ENCODE assay signal across 1 cellular context in the genomic region with DNA sequence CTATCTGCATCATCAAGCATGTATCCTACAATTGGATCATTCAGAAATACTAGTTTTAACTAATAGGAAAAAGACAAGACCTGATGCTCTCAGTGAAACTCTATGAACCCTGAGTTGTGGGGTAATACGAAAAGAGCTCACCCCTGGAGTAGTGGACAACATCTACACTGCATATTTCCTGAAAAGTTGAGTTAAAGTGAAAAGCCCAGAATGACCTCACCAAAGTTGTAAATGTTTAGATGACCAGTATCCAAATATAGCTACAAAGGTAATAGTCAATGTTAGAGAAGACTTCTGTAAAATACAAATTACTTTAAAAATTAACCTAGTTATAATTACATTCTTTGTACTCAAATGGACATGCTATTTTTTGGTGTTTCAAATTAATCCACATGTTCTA.
TF ChIP-seq lines count a peak whose summit lies in the region.

No MANE protein-coding gene starts in this region.

TF ChIP-seq in IMR-90, 13 proteins besides CTCF, POLR2A, EP300 and RAD21:
- TF ChIP-seq RCOR1 (IDR thresholded peaks at IDR 0.05; ENCODE audit: insufficient replicate concordance, low read length) (no peak), NFE2L2 (IDR thresholded peaks at IDR 0.05; ENCODE audit: low read depth, low read length) (no peak), BHLHE40 (IDR thresholded peaks at IDR 0.05; ENCODE audit: low read depth, low read length) (no peak), MXI1 (IDR thresholded peaks at IDR 0.05; ENCODE audit: borderline replicate concordance, low read depth, low read length) (no peak), MAFK (IDR thresholded peaks at IDR 0.05; ENCODE audit: low read depth, low read length) (no peak), CEBPB (IDR thresholded peaks at IDR 0.05; ENCODE audit: low read depth, low read length) (no peak), SMC3 (IDR thresholded peaks at IDR 0.05; ENCODE audit: low read depth, low read length) (no peak), FOS (IDR thresholded peaks at IDR 0.05; ENCODE audit: low read depth, low read length) (no peak), RFX5 (IDR thresholded peaks at IDR 0.05; ENCODE audit: low read depth, low read length) (no peak), CHD1 (IDR thresholded peaks at IDR 0.05; ENCODE audit: low read depth, low read length) (no peak), MAZ (IDR thresholded peaks at IDR 0.05; ENCODE audit: borderline replicate concordance, low read depth, low read length) (no peak)
- TF ChIP-seq, protein P1, sequence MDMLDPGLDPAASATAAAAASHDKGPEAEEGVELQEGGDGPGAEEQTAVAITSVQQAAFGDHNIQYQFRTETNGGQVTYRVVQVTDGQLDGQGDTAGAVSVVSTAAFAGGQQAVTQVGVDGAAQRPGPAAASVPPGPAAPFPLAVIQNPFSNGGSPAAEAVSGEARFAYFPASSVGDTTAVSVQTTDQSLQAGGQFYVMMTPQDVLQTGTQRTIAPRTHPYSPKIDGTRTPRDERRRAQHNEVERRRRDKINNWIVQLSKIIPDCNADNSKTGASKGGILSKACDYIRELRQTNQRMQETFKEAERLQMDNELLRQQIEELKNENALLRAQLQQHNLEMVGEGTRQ (IDR thresholded peaks at IDR 0.05; ENCODE audit: low read depth, low read length), result no peak
- TF ChIP-seq, protein P2, sequence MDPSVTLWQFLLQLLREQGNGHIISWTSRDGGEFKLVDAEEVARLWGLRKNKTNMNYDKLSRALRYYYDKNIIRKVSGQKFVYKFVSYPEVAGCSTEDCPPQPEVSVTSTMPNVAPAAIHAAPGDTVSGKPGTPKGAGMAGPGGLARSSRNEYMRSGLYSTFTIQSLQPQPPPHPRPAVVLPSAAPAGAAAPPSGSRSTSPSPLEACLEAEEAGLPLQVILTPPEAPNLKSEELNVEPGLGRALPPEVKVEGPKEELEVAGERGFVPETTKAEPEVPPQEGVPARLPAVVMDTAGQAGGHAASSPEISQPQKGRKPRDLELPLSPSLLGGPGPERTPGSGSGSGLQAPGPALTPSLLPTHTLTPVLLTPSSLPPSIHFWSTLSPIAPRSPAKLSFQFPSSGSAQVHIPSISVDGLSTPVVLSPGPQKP (IDR thresholded peaks at IDR 0.05; ENCODE audit: borderline replicate concordance, low read depth, low read length), result no peak
